ENCODE assay signal across 8 cellular contexts in genomic region chr7:139361523-139361922, GRCh38. TPM values are rescaled to one million over a fixed set of nuclear protein-coding genes. Genes with fewer than 3 reads are reported as not detected.
DNase-seq lines count a peak whose midpoint lies in the region; ATAC-seq and TF ChIP-seq lines count a peak whose summit lies in the region.
"Had no signal": no experiment of that assay in that cellular context is flagged by ENCODE, and none has a peak within 500 bp of the region (broad histone marks: within the 10 kb centered on the region; RNA-seq: fewer than 3 reads in every experiment).

No MANE protein-coding gene starts in this region.

- H3K4me3 ChIP-seq in HAP-1 (peak overlapping the region; percentile 81), fibroblast of mammary gland (ENCODE audit: control insufficient read depth, low read depth, low read length) (peak overlapping the region; percentile 78), skeletal muscle satellite cell (ENCODE audit: low read length) (peak overlapping the region; percentile 86)

- DNase-seq in HAP-1 (ENCODE audit: low spot score in 2 of 2) (no peak), T-cell (no peak), fibroblast of mammary gland (ENCODE audit: low read depth) (no peak), cerebellum (ENCODE audit: low spot score) (no peak)
- DNase-seq: body of pancreas had no signal

- H3K9me3 Mint-ChIP-seq in T-cell: no peaks in the 10 kb centered on the region

- H3K9me3 ChIP-seq in HAP-1 (no peaks in the 10 kb centered on the region), skeletal muscle satellite cell (replicated peaks; ENCODE audit: low read length) (no peaks in the 10 kb centered on the region)
- H3K9me3 ChIP-seq: body of pancreas had no signal

- H3K4me3 Mint-ChIP-seq in T-cell: peak overlapping the region; percentile 97 to 99 (median 97)

- POLR2A ChIA-PET in T-cell (lab: Charles Lee): no interaction called here

- peaks cover 14% of the 10 kb centered on the region for H3K36me3 Mint-ChIP-seq in T-cell

- H3K36me3 ChIP-seq in HAP-1 (replicated peaks): peaks cover 24% of the 10 kb centered on the region
- H3K36me3 ChIP-seq in skeletal muscle satellite cell (ENCODE audit: insufficient read depth, low read length): peaks cover 7% of the 10 kb centered on the region

- H3K27me3 ChIP-seq in HAP-1 (ENCODE audit: low read depth) (no peaks in the 10 kb centered on the region), skeletal muscle satellite cell (ENCODE audit: control insufficient read depth, insufficient read depth, low read length) (no peaks in the 10 kb centered on the region)
- H3K27me3 ChIP-seq: body of pancreas had no signal

- in situ Hi-C loops in HAP-1 (cut with MboI; ENCODE audit: low sequenced_read_pairs): no loop called here

- no peak for ATAC-seq in T-cell (replicated peaks in 1 of 4)
- ATAC-seq in GM19452 (IDR thresholded peaks at IDR 0.05; ENCODE audit: unreplicated experiment): no peak
- no peak for ATAC-seq in HG02973 (IDR thresholded peaks at IDR 0.05; ENCODE audit: unreplicated experiment)
- ATAC-seq: body of pancreas had no signal

- H3K27ac Mint-ChIP-seq in T-cell: peak overlapping the region; percentile 98 to 99

- CTCF ChIA-PET in T-cell (lab: Charles Lee): no interaction called here

- TF ChIP-seq CTCF in fibroblast of mammary gland (conservative IDR thresholded peaks at IDR 0.05; ENCODE audit: control insufficient read depth, insufficient read depth, low read depth, low read length): no peak

- H3K27me3 Mint-ChIP-seq in T-cell: no peaks in the 10 kb centered on the region

- H3K4me1 Mint-ChIP-seq in T-cell: peaks cover 64 to 70% (median 68%) of the 10 kb centered on the region in 3 donors

- peak overlapping the region; percentile 91 for H3K4me2 ChIP-seq in skeletal muscle satellite cell (ENCODE audit: low read length)

- H3K9ac ChIP-seq in skeletal muscle satellite cell (ENCODE audit: low read depth, low read length): peak overlapping the region; percentile 99

- H3K4me1 ChIP-seq in HAP-1 (peaks cover 9% of the 10 kb centered on the region), skeletal muscle satellite cell (ENCODE audit: control insufficient read depth, insufficient read depth, low read length) (peaks cover 19% of the 10 kb centered on the region)

RNA-seq across cellular contexts. Expression of gene LUC7L2, which starts 1.8 kb away (rescaled TPM):
- 100 to 1,000 TPM; 131 to 169 (median 142) TPM for total RNA-seq in T-cell
- total RNA-seq in skeletal muscle satellite cell (2012; rRNA removed): 38.4 and 40.6 TPM in 2 replicates
- 55.8 TPM for total RNA-seq in cerebellum

RNA-seq across cellular contexts. Expression of gene FMC1, which starts 20.4 kb away (rescaled TPM):
- total RNA-seq in T-cell: 1 to 10 TPM; 3.1 to 9.8 (median 8.5) TPM
- total RNA-seq in skeletal muscle satellite cell (2012; rRNA removed): 8.7 and 9.9 TPM in 2 replicates
- total RNA-seq in cerebellum: 9.6 TPM
